Comparison of ENCODE assay signal across 18 cellular contexts in the genomic region with DNA sequence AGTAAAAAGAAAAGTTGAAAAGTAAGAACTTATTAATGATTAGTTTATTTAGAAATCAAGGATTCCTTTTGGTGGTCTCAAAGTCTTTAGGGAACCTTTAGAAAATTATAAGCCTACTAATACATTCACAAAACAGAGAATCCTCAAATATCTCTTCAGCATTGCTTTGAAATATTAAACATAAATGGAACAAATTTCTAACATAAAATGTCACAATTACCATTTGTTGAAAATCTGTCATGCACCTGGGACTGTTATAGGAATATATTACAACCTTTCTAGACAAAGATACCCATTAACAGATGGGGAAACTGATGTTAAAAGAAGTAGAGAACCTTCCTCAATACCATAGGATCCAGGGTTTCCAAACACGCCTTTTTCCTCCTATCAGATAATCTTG.
DNase-seq lines count a peak whose midpoint lies in the region; ATAC-seq, FAIRE-seq and TF ChIP-seq lines count a peak whose summit lies in the region.
"Had no signal": no experiment of that assay in that cellular context is flagged by ENCODE, and none has a peak within 500 bp of the region (broad histone marks: within the 10 kb centered on the region; RNA-seq: fewer than 3 reads in every experiment).

No MANE protein-coding gene starts in this region.

- intact Hi-C loops in K562 (cut with micrococcal nuclease): no loop called here

- peaks cover 0 to 10% of the 10 kb centered on the region in 2 experiments; a peak in 2 of 5 replicates for H3K4me1 ChIP-seq in K562 (replicated peaks in 1 of 2; ENCODE audit: control insufficient read depth in 2 of 2, insufficient read depth in 2 of 2, low read length in 2 of 2)
- H3K4me1 ChIP-seq: BLaER1 had no signal

- H3K9me3 ChIP-seq in K562 (replicated peaks; ENCODE audit: control insufficient read depth, insufficient read depth, low read depth, low read length): no peaks in the 10 kb centered on the region
- H3K9me3 ChIP-seq: BE2C, BLaER1 had no signal

- TF ChIP-seq RAD21 in K562 (CRISPR knock-in tag; conservative IDR thresholded peaks at IDR 0.05 in 1 of 2, IDR thresholded peaks at IDR 0.05 in 1 of 2): no peak

- 33% methylated on average over 1 of the region's 1 CpG for WGBS in K562 (ENCODE audit: insufficient coverage, low coverage, missing lambda C conversion rate)

- H3K27me3 ChIP-seq in K562 (ENCODE audit: control insufficient read depth in 2 of 2, insufficient read depth in 2 of 2, low read length in 2 of 2): no peaks in the 10 kb centered on the region
- H3K27me3 ChIP-seq: BE2C, BLaER1 had no signal

- CTCF ChIA-PET in K562 (lab: Yijun Ruan, JAX; ENCODE audit: low intra/inter-chr PET ratio): no interaction called here

- no peak for TF ChIP-seq CTCF in K562 (IDR thresholded peaks at IDR 0.05 in 2 of 3, conservative IDR thresholded peaks at IDR 0.05 in 1 of 3; ENCODE audit: insufficient read depth in 2 of 3, low read depth in 1 of 3, low read length in 3 of 3)

- no peaks in the 10 kb centered on the region for H3K36me3 ChIP-seq in K562 (ENCODE audit: control insufficient read depth, insufficient read depth, low read length)
- H3K36me3 ChIP-seq: BE2C, BLaER1 had no signal

- no peak overlapping the region for H3K9ac ChIP-seq in K562 (ENCODE audit: insufficient read depth in 1 of 2, low read depth in 2 of 2, low read length in 2 of 2)
- H3K9ac ChIP-seq: BLaER1 had no signal

- no peak overlapping the region for H3K4me3 ChIP-seq in K562
- H3K4me3 ChIP-seq: BLaER1 had no signal

- in situ Hi-C loops in K562 (cut with MboI): no loop called here

- no peak overlapping the region for H3K4me2 ChIP-seq in K562 (ENCODE audit: insufficient read depth, low read length)
- H3K4me2 ChIP-seq: BLaER1 had no signal

- H3K79me2 ChIP-seq in K562 (ENCODE audit: control insufficient read depth, insufficient read depth, low read length): no peaks in the 10 kb centered on the region

- no peak for TF ChIP-seq EP300 in K562 (IDR thresholded peaks at IDR 0.05; ENCODE audit: low read length)

- no peak overlapping the region for H3K27ac ChIP-seq in K562 (ENCODE audit: extremely low read depth, low read depth, low read length)
- H3K27ac ChIP-seq: BLaER1 had no signal

- no peak for TF ChIP-seq POLR2A in K562 (conservative IDR thresholded peaks at IDR 0.05)

- ATAC-seq in K562 (no peak), HG03175 (IDR thresholded peaks at IDR 0.05; ENCODE audit: unreplicated experiment) (no peak), HG02571 (IDR thresholded peaks at IDR 0.05; ENCODE audit: unreplicated experiment) (no peak), HG02970 (IDR thresholded peaks at IDR 0.05; ENCODE audit: low FRiP score, unreplicated experiment) (no peak)

- FAIRE-seq in GM19239 (lab: Jason Lieb, UNC) (peak; percentile 62), K562 (lab: Jason Lieb, UNC) (no peak)
- FAIRE-seq: D721Med, GM12891 had no signal

- BruUV-seq in K562 (replicated peaks; lab: Mats Ljungman, UMichigan): no TSS peak

- POLR2A ChIA-PET in K562 (lab: Yijun Ruan, JAX): no interaction called here

- H2AFZ ChIP-seq in K562 (ENCODE audit: low read depth, low read length): no peak overlapping the region

- no peaks in the 10 kb centered on the region for H3K9me1 ChIP-seq in K562 (ENCODE audit: control insufficient read depth, insufficient read depth, low read length)

- DNase-seq in GM19239 (ENCODE audit: insufficient read length, low spot score) (no peak), K562 (ENCODE audit: extremely low read depth in 1 of 4, low spot score in 3 of 4) (no peak)
- DNase-seq: 8988T; ACHN; BE2C; C1 segment of cervical spinal cord; CD4-positive, alpha-beta memory T cell; CD4-positive, CD25-positive, alpha-beta regulatory T cell; CD8-positive, alpha-beta memory T cell; COR-L47; DMS79 treated with DMSO at 0.1 percent for 48 hours; GF-D8 had no signal

- H4K20me1 ChIP-seq in K562 (replicated peaks; ENCODE audit: control insufficient read depth, insufficient read depth, low read length): no peaks in the 10 kb centered on the region
- H4K20me1 ChIP-seq: BLaER1 had no signal

TF ChIP-seq in K562, 482 proteins besides CTCF, POLR2A, EP300 and RAD21:
- TF ChIP-seq, protein P1, sequence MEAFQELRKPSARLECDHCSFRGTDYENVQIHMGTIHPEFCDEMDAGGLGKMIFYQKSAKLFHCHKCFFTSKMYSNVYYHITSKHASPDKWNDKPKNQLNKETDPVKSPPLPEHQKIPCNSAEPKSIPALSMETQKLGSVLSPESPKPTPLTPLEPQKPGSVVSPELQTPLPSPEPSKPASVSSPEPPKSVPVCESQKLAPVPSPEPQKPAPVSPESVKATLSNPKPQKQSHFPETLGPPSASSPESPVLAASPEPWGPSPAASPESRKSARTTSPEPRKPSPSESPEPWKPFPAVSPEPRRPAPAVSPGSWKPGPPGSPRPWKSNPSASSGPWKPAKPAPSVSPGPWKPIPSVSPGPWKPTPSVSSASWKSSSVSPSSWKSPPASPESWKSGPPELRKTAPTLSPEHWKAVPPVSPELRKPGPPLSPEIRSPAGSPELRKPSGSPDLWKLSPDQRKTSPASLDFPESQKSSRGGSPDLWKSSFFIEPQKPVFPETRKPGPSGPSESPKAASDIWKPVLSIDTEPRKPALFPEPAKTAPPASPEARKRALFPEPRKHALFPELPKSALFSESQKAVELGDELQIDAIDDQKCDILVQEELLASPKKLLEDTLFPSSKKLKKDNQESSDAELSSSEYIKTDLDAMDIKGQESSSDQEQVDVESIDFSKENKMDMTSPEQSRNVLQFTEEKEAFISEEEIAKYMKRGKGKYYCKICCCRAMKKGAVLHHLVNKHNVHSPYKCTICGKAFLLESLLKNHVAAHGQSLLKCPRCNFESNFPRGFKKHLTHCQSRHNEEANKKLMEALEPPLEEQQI (IDR thresholded peaks at IDR 0.05): no peak
- no peak for TF ChIP-seq TCF3 (CRISPR knock-in tag; IDR thresholded peaks at IDR 0.05)
- TF ChIP-seq, protein P2, sequence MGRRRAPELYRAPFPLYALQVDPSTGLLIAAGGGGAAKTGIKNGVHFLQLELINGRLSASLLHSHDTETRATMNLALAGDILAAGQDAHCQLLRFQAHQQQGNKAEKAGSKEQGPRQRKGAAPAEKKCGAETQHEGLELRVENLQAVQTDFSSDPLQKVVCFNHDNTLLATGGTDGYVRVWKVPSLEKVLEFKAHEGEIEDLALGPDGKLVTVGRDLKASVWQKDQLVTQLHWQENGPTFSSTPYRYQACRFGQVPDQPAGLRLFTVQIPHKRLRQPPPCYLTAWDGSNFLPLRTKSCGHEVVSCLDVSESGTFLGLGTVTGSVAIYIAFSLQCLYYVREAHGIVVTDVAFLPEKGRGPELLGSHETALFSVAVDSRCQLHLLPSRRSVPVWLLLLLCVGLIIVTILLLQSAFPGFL (CRISPR knock-in tag; IDR thresholded peaks at IDR 0.05): no peak
- TF ChIP-seq ZNF354B (CRISPR knock-in tag; IDR thresholded peaks at IDR 0.05): peak; percentile 48; the same call in 1 of the 2 replicates
- peak; percentile 94 for TF ChIP-seq ZNF507 (tag; conservative IDR thresholded peaks at IDR 0.05)
- peak; percentile 48 for TF ChIP-seq RBM25 (IDR thresholded peaks at IDR 0.05; ENCODE audit: low read depth, low read length, severe bottlenecking)
- TF ChIP-seq SMAD4 (CRISPR knock-in tag; conservative IDR thresholded peaks at IDR 0.05): no peak
